ENCODE assay signal across 1 cellular context in genomic region chr1:243850368-243851128, GRCh38.
TF ChIP-seq lines count a peak whose summit lies in the region.

No MANE protein-coding gene starts in this region.

TF ChIP-seq in H1, 55 proteins besides CTCF, POLR2A, EP300 and RAD21 (continued from another document):
- TF ChIP-seq, protein P1, sequence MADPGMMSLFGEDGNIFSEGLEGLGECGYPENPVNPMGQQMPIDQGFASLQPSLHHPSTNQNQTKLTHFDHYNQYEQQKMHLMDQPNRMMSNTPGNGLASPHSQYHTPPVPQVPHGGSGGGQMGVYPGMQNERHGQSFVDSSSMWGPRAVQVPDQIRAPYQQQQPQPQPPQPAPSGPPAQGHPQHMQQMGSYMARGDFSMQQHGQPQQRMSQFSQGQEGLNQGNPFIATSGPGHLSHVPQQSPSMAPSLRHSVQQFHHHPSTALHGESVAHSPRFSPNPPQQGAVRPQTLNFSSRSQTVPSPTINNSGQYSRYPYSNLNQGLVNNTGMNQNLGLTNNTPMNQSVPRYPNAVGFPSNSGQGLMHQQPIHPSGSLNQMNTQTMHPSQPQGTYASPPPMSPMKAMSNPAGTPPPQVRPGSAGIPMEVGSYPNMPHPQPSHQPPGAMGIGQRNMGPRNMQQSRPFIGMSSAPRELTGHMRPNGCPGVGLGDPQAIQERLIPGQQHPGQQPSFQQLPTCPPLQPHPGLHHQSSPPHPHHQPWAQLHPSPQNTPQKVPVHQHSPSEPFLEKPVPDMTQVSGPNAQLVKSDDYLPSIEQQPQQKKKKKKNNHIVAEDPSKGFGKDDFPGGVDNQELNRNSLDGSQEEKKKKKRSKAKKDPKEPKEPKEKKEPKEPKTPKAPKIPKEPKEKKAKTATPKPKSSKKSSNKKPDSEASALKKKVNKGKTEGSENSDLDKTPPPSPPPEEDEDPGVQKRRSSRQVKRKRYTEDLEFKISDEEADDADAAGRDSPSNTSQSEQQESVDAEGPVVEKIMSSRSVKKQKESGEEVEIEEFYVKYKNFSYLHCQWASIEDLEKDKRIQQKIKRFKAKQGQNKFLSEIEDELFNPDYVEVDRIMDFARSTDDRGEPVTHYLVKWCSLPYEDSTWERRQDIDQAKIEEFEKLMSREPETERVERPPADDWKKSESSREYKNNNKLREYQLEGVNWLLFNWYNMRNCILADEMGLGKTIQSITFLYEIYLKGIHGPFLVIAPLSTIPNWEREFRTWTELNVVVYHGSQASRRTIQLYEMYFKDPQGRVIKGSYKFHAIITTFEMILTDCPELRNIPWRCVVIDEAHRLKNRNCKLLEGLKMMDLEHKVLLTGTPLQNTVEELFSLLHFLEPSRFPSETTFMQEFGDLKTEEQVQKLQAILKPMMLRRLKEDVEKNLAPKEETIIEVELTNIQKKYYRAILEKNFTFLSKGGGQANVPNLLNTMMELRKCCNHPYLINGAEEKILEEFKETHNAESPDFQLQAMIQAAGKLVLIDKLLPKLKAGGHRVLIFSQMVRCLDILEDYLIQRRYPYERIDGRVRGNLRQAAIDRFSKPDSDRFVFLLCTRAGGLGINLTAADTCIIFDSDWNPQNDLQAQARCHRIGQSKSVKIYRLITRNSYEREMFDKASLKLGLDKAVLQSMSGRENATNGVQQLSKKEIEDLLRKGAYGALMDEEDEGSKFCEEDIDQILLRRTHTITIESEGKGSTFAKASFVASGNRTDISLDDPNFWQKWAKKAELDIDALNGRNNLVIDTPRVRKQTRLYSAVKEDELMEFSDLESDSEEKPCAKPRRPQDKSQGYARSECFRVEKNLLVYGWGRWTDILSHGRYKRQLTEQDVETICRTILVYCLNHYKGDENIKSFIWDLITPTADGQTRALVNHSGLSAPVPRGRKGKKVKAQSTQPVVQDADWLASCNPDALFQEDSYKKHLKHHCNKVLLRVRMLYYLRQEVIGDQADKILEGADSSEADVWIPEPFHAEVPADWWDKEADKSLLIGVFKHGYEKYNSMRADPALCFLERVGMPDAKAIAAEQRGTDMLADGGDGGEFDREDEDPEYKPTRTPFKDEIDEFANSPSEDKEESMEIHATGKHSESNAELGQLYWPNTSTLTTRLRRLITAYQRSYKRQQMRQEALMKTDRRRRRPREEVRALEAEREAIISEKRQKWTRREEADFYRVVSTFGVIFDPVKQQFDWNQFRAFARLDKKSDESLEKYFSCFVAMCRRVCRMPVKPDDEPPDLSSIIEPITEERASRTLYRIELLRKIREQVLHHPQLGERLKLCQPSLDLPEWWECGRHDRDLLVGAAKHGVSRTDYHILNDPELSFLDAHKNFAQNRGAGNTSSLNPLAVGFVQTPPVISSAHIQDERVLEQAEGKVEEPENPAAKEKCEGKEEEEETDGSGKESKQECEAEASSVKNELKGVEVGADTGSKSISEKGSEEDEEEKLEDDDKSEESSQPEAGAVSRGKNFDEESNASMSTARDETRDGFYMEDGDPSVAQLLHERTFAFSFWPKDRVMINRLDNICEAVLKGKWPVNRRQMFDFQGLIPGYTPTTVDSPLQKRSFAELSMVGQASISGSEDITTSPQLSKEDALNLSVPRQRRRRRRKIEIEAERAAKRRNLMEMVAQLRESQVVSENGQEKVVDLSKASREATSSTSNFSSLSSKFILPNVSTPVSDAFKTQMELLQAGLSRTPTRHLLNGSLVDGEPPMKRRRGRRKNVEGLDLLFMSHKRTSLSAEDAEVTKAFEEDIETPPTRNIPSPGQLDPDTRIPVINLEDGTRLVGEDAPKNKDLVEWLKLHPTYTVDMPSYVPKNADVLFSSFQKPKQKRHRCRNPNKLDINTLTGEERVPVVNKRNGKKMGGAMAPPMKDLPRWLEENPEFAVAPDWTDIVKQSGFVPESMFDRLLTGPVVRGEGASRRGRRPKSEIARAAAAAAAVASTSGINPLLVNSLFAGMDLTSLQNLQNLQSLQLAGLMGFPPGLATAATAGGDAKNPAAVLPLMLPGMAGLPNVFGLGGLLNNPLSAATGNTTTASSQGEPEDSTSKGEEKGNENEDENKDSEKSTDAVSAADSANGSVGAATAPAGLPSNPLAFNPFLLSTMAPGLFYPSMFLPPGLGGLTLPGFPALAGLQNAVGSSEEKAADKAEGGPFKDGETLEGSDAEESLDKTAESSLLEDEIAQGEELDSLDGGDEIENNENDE (IDR thresholded peaks at IDR 0.05; ENCODE audit: insufficient replicate concordance, low read length) = no peak
- TF ChIP-seq GTF2F1 (IDR thresholded peaks at IDR 0.05; ENCODE audit: borderline replicate concordance, low read depth, low read length) = peak; percentile 71; the same call in 1 of the 2 replicates
- TF ChIP-seq KDM4A (IDR thresholded peaks at IDR 0.05; ENCODE audit: low read depth, low read length, severe bottlenecking) = peak; percentile 84
- TF ChIP-seq CBX8 (IDR thresholded peaks at IDR 0.05; ENCODE audit: borderline replicate concordance, low read depth, low read length) = no peak
- TF ChIP-seq TBP (IDR thresholded peaks at IDR 0.05; ENCODE audit: low read depth, low read length) = no peak
- peak in 1 of 2 experiments; percentile 48; a peak in 1 of 4 replicates for TF ChIP-seq SIN3A (conservative IDR thresholded peaks at IDR 0.05 in 1 of 2, IDR thresholded peaks at IDR 0.05 in 1 of 2; ENCODE audit: low read depth in 1 of 2, low read length in 2 of 2)
- TF ChIP-seq ASH2L (IDR thresholded peaks at IDR 0.05; ENCODE audit: low read length) = peak; percentile 19
- peak; percentile 29 for TF ChIP-seq TAF7 (optimal IDR thresholded peaks at IDR 0.05; ENCODE audit: borderline replicate concordance, low read depth, low read length)
- TF ChIP-seq ATF2 (IDR thresholded peaks at IDR 0.05; ENCODE audit: low read length) = no peak; the same call in 1 of the 2 replicates
- TF ChIP-seq EGR1 (IDR thresholded peaks at IDR 0.05; ENCODE audit: borderline replicate concordance, low read depth, low read length) = 0 out of 2 replicates have a peak, but pooled peaks have one; percentile 14
- peak; percentile 39; the same call in 1 of the 2 replicates for TF ChIP-seq RBBP5 (IDR thresholded peaks at IDR 0.05; ENCODE audit: borderline replicate concordance, low read depth, low read length)
- TF ChIP-seq BRCA1 (IDR thresholded peaks at IDR 0.05; ENCODE audit: low read depth, low read length) = peak; percentile 25; the same call in 1 of the 2 replicates
- no peak for TF ChIP-seq SIRT6 (IDR thresholded peaks at IDR 0.05; ENCODE audit: low read length)
- peak; percentile 62 for TF ChIP-seq CREB1 (IDR thresholded peaks at IDR 0.05)
- no peak for TF ChIP-seq RNF2 (IDR thresholded peaks at IDR 0.05; ENCODE audit: borderline replicate concordance, low read depth, low read length, missing control alignments, poor library complexity, severe bottlenecking)
- TF ChIP-seq PHF8 (conservative IDR thresholded peaks at IDR 0.05; ENCODE audit: low read depth, low read length) = peak; percentile 92
- no peak for TF ChIP-seq GABPA (IDR thresholded peaks at IDR 0.05; ENCODE audit: borderline replicate concordance, insufficient read depth, low read length)
- TF ChIP-seq CHD2 (IDR thresholded peaks at IDR 0.05; ENCODE audit: low read length) = peak; percentile 86
- TF ChIP-seq CTBP2 (IDR thresholded peaks at IDR 0.05; ENCODE audit: borderline replicate concordance, insufficient read depth, insufficient read length, low read length) = no peak
